ENCODE assay signal across 11 cellular contexts in the genomic region with DNA sequence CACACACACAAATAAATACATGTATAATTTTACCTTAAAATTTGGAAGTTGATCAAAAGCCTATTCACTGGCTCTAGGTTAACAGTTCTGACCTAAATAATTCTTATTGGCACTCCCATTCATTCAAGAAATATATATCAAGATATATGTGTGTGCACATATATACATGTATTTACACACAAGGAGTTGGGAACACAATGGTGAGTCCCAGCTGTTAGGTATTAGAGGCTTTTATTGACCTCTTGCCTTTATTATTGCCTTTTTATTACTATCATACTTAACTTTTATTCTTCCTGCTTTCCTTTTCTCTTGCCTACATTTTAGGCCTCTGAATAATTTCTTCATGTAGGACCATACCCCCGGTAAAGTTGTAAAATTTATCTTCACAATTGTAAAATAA.
"Had no signal": no experiment of that assay in that cellular context is flagged by ENCODE, and none has a peak within 500 bp of the region (broad histone marks: within the 10 kb centered on the region; RNA-seq: fewer than 3 reads in every experiment).

No MANE protein-coding gene starts in this region.

- H3K27ac ChIP-seq: GM23248 had no signal

- H3K36me3 ChIP-seq: HAP-1 had no signal

- ATAC-seq: GM23338, HCT116 had no signal

- H3K9me3 ChIP-seq: HAP-1 had no signal

- H3K4me3 ChIP-seq: GM23248, GM23338, HAP-1 had no signal

- H3K27ac Mint-ChIP-seq: GM23338, H9, HFFc6 had no signal

- DNase-seq: GM23248, GOT3, H7, H9, HCEC 1CT, HFFc6 had no signal

- FAIRE-seq: H1, H54 had no signal

- H3K4me3 Mint-ChIP-seq: GM23338, H9, HFFc6 had no signal

- H3K4me1 ChIP-seq: HAP-1 had no signal
